ENCODE assay signal across 1 cellular context in the genomic region with DNA sequence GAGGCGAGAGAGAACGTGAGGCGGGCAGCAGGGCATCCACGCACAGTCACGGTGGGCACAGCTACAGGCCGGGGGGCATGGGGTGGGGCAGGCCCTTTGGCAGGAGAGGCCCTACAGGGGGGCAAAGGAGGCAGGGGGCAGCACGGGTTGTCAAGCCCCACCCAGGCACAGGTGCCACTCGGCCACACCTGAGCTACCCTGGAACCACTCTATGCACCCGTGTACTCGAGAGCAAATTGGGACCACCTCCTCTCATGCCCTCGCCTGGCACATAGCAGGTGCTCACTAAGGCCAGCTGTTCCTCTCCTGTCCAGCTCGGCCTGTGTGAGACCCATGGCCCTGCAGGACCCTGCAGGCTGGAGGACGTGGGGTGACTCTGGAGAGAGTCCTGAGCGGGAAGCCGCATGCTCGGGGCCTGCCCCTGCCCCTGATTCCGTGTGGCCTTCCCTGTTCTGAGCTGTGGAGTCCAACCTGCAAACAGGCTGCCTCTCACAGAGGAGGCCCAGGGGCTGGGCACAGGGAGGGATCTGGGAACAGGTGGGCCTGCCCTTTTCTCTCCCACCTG.
A peak's percentile ranks its signal among the peaks of the same experiment; 100 is the strongest.
TF ChIP-seq lines count a peak whose summit lies in the region.

No MANE protein-coding gene starts in this region.

TF ChIP-seq in HepG2, 621 proteins besides CTCF, POLR2A, EP300 and RAD21 (continued from another document):
- TF ChIP-seq, protein P1, sequence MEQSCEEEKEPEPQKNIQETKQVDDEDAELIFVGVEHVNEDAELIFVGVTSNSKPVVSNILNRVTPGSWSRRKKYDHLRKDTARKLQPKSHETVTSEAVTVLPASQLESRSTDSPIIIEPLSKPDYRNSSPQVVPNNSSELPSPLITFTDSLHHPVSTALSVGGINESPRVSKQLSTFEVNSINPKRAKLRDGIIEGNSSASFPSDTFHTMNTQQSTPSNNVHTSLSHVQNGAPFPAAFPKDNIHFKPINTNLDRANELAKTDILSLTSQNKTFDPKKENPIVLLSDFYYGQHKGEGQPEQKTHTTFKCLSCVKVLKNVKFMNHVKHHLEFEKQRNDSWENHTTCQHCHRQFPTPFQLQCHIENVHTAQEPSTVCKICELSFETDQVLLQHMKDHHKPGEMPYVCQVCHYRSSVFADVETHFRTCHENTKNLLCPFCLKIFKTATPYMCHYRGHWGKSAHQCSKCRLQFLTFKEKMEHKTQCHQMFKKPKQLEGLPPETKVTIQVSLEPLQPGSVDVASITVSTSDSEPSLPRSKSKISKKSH (CRISPR knock-in tag; IDR thresholded peaks at IDR 0.05; ENCODE audit: borderline replicate concordance) = peak; percentile 11; the same call in 1 of the 2 replicates
- TF ChIP-seq, protein P2, sequence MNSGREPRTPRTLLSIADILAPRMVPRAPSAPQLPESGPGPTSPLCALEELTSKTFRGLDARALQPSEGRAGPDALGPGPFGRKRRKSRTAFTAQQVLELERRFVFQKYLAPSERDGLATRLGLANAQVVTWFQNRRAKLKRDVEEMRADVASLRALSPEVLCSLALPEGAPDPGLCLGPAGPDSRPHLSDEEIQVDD (CRISPR knock-in tag; IDR thresholded peaks at IDR 0.05; ENCODE audit: borderline replicate concordance) = no peak
- TF ChIP-seq AGO2 (optimal IDR thresholded peaks at IDR 0.05; ENCODE audit: low read depth, low read length) = peak; percentile 44
- 0 out of 2 replicates have a peak, but pooled peaks have one; percentile 2 for TF ChIP-seq MTA1 (CRISPR knock-in tag; IDR thresholded peaks at IDR 0.05; ENCODE audit: borderline replicate concordance)
